In genomic region chr12:8031872-8032241, GRCh38 we compare ENCODE assay signal across 8 cellular contexts. TPM values are rescaled to one million over a fixed set of nuclear protein-coding genes. Genes with fewer than 3 reads are reported as not detected.
DNase-seq lines count a peak whose midpoint lies in the region; ATAC-seq and TF ChIP-seq lines count a peak whose summit lies in the region.

No MANE protein-coding gene starts in this region.

- peaks cover 6% of the 10 kb centered on the region for H3K36me3 Mint-ChIP-seq in MCF 10A (ENCODE audit: insufficient read depth, unreplicated experiment)

- POLR2A ChIA-PET in MCF 10A (lab: Yijun Ruan, JAX) = interaction anchor here (0.6 to 3.4 kb wide), 8 partner anchors 18 to 918 kb away, joined by 3 to 18 read pairs (median 4); partner anchors contain the start of gene M6PR

- H3K9me3 Mint-ChIP-seq in MCF 10A (ENCODE audit: unreplicated experiment) = no peaks in the 10 kb centered on the region

- TF ChIP-seq CTCF in MCF 10A (IDR thresholded peaks at IDR 0.05; ENCODE audit: unreplicated experiment) = no peak

- H3K27ac Mint-ChIP-seq in MCF 10A (ENCODE audit: low read depth, unreplicated experiment) = peak overlapping the region; percentile 89

- H3K27ac ChIP-seq in ACC112 (ENCODE audit: low read depth, low read length) (peak overlapping the region; percentile 28), HUES64 (ENCODE audit: low read depth, low read length) (no peak overlapping the region; the same call in 1 of the 2 replicates)

- 62% methylated on average over 4 of the region's 5 CpGs for WGBS in HUES64

- CTCF ChIA-PET in MCF 10A (lab: Yijun Ruan, JAX) = interaction anchor here (0.7 to 1.3 kb wide), 2 partner anchors 65 to 99 kb away, joined by 3 read pairs; no protein-coding TSS in a partner anchor

- intact Hi-C loops in MCF 10A (cut with micrococcal nuclease) = loop anchor here (5.0 kb wide), 1 partner anchor 50 kb away; the partner anchor contains the start of gene NECAP1

- peaks cover 37% of the 10 kb centered on the region for H3K79me2 ChIP-seq in ACC112 (ENCODE audit: control insufficient read depth, insufficient read depth, low read length, unreplicated experiment)

- BruUV-seq in MCF 10A (replicated peaks; lab: Mats Ljungman, UMichigan) = TSS peak; percentile 66

- H2AFZ ChIP-seq in ACC112 (ENCODE audit: low read length, unreplicated experiment) = peak overlapping the region; percentile 87

- no peak for ATAC-seq in HG03442 (IDR thresholded peaks at IDR 0.05; ENCODE audit: unreplicated experiment)
- ATAC-seq in GM19023 (IDR thresholded peaks at IDR 0.05; ENCODE audit: unreplicated experiment) = no peak
- ATAC-seq in GM18517 (IDR thresholded peaks at IDR 0.05; ENCODE audit: unreplicated experiment) = no peak

- no peaks in the 10 kb centered on the region for H3K27me3 Mint-ChIP-seq in MCF 10A (ENCODE audit: insufficient read depth, unreplicated experiment)

- H3K36me3 ChIP-seq in ACC112 (ENCODE audit: insufficient read depth, low read length) (peaks cover 3% of the 10 kb centered on the region; the same call in 1 of the 2 replicates), HUES64 (ENCODE audit: insufficient read depth, low read length) (no peaks in the 10 kb centered on the region), mucosa of stomach (ENCODE audit: control insufficient read depth, insufficient read depth, low read length) (no peaks in the 10 kb centered on the region)

- H3K4me1 ChIP-seq in ACC112 (ENCODE audit: control insufficient read depth, insufficient read depth, low read length, unreplicated experiment) = peaks cover 24% of the 10 kb centered on the region
- peaks cover 31% of the 10 kb centered on the region for H3K4me1 ChIP-seq in HUES64 (ENCODE audit: insufficient read depth, low read length)
- H3K4me1 ChIP-seq in mucosa of stomach (ENCODE audit: control insufficient read depth, insufficient read depth, low read length) = peaks cover 34% of the 10 kb centered on the region

- no peaks in the 10 kb centered on the region for H3K9me3 ChIP-seq in HUES64 (ENCODE audit: insufficient read depth, low read depth, low read length)
- H3K9me3 ChIP-seq in mucosa of stomach (ENCODE audit: control insufficient read depth, low read length) = no peaks in the 10 kb centered on the region

- H3K4me3 ChIP-seq in ACC112 (ENCODE audit: low read depth, low read length) (peak overlapping the region; percentile 92), HUES64 (ENCODE audit: low read length) (peak overlapping the region; percentile 78), mucosa of stomach (ENCODE audit: low read length) (peak overlapping the region; percentile 58)

- H3K4me3 Mint-ChIP-seq in MCF 10A (ENCODE audit: unreplicated experiment) = peak overlapping the region; percentile 78

- H3K9ac ChIP-seq in HUES64 (ENCODE audit: low read depth, low read length) (peak overlapping the region; percentile 56; the same call in 1 of the 2 replicates), mucosa of stomach (ENCODE audit: low read length) (peak overlapping the region; percentile 99)

- no peaks in the 10 kb centered on the region for H3K27me3 ChIP-seq in ACC112 (ENCODE audit: insufficient read depth, low read length)
- H3K27me3 ChIP-seq in HUES64 (ENCODE audit: insufficient read depth, low read length) = no peaks in the 10 kb centered on the region
- H3K27me3 ChIP-seq in mucosa of stomach (ENCODE audit: control insufficient read depth, insufficient read depth, low read length) = no peaks in the 10 kb centered on the region

- H3K4me1 Mint-ChIP-seq in MCF 10A (ENCODE audit: insufficient read depth, unreplicated experiment) = peaks cover 31% of the 10 kb centered on the region

- DNase-seq in MCF 10A (ENCODE audit: unreplicated experiment) (no peak), NCI-H748 treated with DMSO at 0.1 percent for 48 hours (lab: John Stamatoyannopoulos, UW) (no peak)

RNA-seq across cellular contexts. Expression of gene FOXJ2, which starts 0.7 kb away (rescaled TPM):
- polyA plus RNA-seq in HUES64 (2013, experiment 1 of 2) = 5.5 TPM
- polyA plus RNA-seq in HUES64 (2013, experiment 2 of 2) = 6.8 TPM
- total RNA-seq in MCF 10A (2022) = 19.7 and 21.1 TPM in 2 replicates

RNA-seq across cellular contexts. Expression of gene C3AR1, which starts 34.3 kb away (rescaled TPM):
- polyA plus RNA-seq in HUES64 (2013, experiment 1 of 2) = not detected
- not detected for polyA plus RNA-seq in HUES64 (2013, experiment 2 of 2)
- total RNA-seq in MCF 10A (2022) = not detected in 2 replicates

RNA-seq across cellular contexts. Expression of gene NECAP1, which starts 50.2 kb away (rescaled TPM):
- 12.7 TPM for polyA plus RNA-seq in HUES64 (2013, experiment 1 of 2)
- polyA plus RNA-seq in HUES64 (2013, experiment 2 of 2) = 15.3 TPM
- total RNA-seq in MCF 10A (2022) = 53.7 and 59.3 TPM in 2 replicates
